Comparison of ENCODE assay signal across 8 cellular contexts in genomic region chr6:53986165-53986720, GRCh38.
A peak's percentile ranks its signal among the peaks of the same experiment; 100 is the strongest.
DNase-seq lines count a peak whose midpoint lies in the region; ATAC-seq and TF ChIP-seq lines count a peak whose summit lies in the region.

No MANE protein-coding gene starts in this region.

- H3K27ac Mint-ChIP-seq in stimulated activated naive CD8-positive, alpha-beta T cell treated with anti-CD3 and anti-CD28 coated beads, Interleukin-15, amount 100 ng/mL, for 72 hours, result no peak overlapping the region
- H3K27ac Mint-ChIP-seq in nephron, result peak overlapping the region; percentile 4 to 21 (median 19)

- H3K36me3 Mint-ChIP-seq in nephron (ENCODE audit: low read depth), result no peaks in the 10 kb centered on the region

- H3K4me3 ChIP-seq in epithelial cell of esophagus (ENCODE audit: low read length), result no peak overlapping the region
- no peak overlapping the region for H3K4me3 ChIP-seq in ovary

- no peaks in the 10 kb centered on the region for H3K27me3 ChIP-seq in ovary

- ATAC-seq in stimulated activated naive CD8-positive, alpha-beta T cell treated with anti-CD3 and anti-CD28 coated beads, Interleukin-15, Interleukin-2, amounts not matched to agents 100 U/mL and 50 U/mL, for 24 hours, result no peak
- no peak for ATAC-seq in stimulated activated naive CD8-positive, alpha-beta T cell treated with anti-CD3 and anti-CD28 coated beads, Interleukin-15, amount 100 ng/mL, for 72 hours
- ATAC-seq in HG03439 (IDR thresholded peaks at IDR 0.05; ENCODE audit: unreplicated experiment), result peak; percentile 58

- H3K27ac ChIP-seq in ovary, result no peak overlapping the region

- intact Hi-C loops in ovary (cut with DNase I), result no loop called here

- H3K36me3 ChIP-seq in ovary, result no peaks in the 10 kb centered on the region

- H3K27me3 Mint-ChIP-seq in stimulated activated naive CD8-positive, alpha-beta T cell treated with anti-CD3 and anti-CD28 coated beads, Interleukin-15, amount 100 ng/mL, for 72 hours, result no peaks in the 10 kb centered on the region
- H3K27me3 Mint-ChIP-seq in nephron (ENCODE audit: low read depth), result no peaks in the 10 kb centered on the region

- H3K9me3 ChIP-seq in ovary, result no peaks in the 10 kb centered on the region

- TF ChIP-seq POLR2A in ovary (IDR thresholded peaks at IDR 0.05), result no peak

- no peak overlapping the region for H3K4me3 Mint-ChIP-seq in stimulated activated naive CD8-positive, alpha-beta T cell treated with anti-CD3 and anti-CD28 coated beads, Interleukin-15, amount 100 ng/mL, for 72 hours
- no peak overlapping the region for H3K4me3 Mint-ChIP-seq in nephron

- 10 to 22% (median 15%) methylated on average over 3 of the region's 3 CpGs for WGBS in ovary, 3 donors

- TF ChIP-seq CTCF in epithelial cell of esophagus (IDR thresholded peaks at IDR 0.05; ENCODE audit: insufficient read depth, low read depth, low read length, missing control alignments) (peak; percentile 96), nephron (IDR thresholded peaks at IDR 0.05; ENCODE audit: unreplicated experiment in 3 of 3) (peak; percentile 89 to 90 (median 90)), ovary (IDR thresholded peaks at IDR 0.05) (no peak)

- no peaks in the 10 kb centered on the region for H3K4me1 ChIP-seq in ovary (ENCODE audit: insufficient read depth)

- peak; percentile 7 for DNase-seq in stimulated activated naive CD8-positive, alpha-beta T cell treated with anti-CD3 and anti-CD28 coated beads, Interleukin-15, Interleukin-2, amounts not matched to agents 100 U/mL and 50 U/mL, for 24 hours
- DNase-seq in stimulated activated naive CD8-positive, alpha-beta T cell treated with anti-CD3 and anti-CD28 coated beads, Interleukin-15, amount 100 ng/mL, for 72 hours, result no peak
- DNase-seq in OCI-M1 (lab: John Stamatoyannopoulos, UW) (peak; percentile 77), epithelial cell of esophagus (ENCODE audit: low read depth) (peak; percentile 71), OCI-M2 (lab: John Stamatoyannopoulos, UW; ENCODE audit: unreplicated experiment) (no peak), ovary (no peak)

- H3K4me1 Mint-ChIP-seq in stimulated activated naive CD8-positive, alpha-beta T cell treated with anti-CD3 and anti-CD28 coated beads, Interleukin-15, amount 100 ng/mL, for 72 hours, result no peaks in the 10 kb centered on the region
- peaks cover 45% of the 10 kb centered on the region for H3K4me1 Mint-ChIP-seq in nephron

- H3K9me3 Mint-ChIP-seq in stimulated activated naive CD8-positive, alpha-beta T cell treated with anti-CD3 and anti-CD28 coated beads, Interleukin-15, amount 100 ng/mL, for 72 hours, result no peaks in the 10 kb centered on the region
- H3K9me3 Mint-ChIP-seq in nephron, result no peaks in the 10 kb centered on the region

- TF ChIP-seq EP300 in ovary (IDR thresholded peaks at IDR 0.05), result no peak

Comparison
In these comparisons a context has a peak if more than half of its experiments do, and no peak if none do; other contexts are left out.
1. DNase-seq: peak in stimulated activated naive CD8-positive, alpha-beta T cell treated with anti-CD3 and anti-CD28 coated beads, Interleukin-15, Interleukin-2, amounts not matched to agents 100 U/mL and 50 U/mL, for 24 hours (single experiment), OCI-M1 (single experiment) and epithelial cell of esophagus (single experiment); none in stimulated activated naive CD8-positive, alpha-beta T cell treated with anti-CD3 and anti-CD28 coated beads, Interleukin-15, amount 100 ng/mL, for 72 hours (0 of 2), OCI-M2 (single experiment) and ovary (0 of 5).
2. H3K27ac Mint-ChIP-seq: peak in nephron (3 of 3); none in stimulated activated naive CD8-positive, alpha-beta T cell treated with anti-CD3 and anti-CD28 coated beads, Interleukin-15, amount 100 ng/mL, for 72 hours (0 of 2).
3. CTCF ChIP-seq: peak in epithelial cell of esophagus (single experiment) and nephron (3 of 3); none in ovary (0 of 3).